Comparison of ENCODE assay signal across 14 cellular contexts in the genomic region with DNA sequence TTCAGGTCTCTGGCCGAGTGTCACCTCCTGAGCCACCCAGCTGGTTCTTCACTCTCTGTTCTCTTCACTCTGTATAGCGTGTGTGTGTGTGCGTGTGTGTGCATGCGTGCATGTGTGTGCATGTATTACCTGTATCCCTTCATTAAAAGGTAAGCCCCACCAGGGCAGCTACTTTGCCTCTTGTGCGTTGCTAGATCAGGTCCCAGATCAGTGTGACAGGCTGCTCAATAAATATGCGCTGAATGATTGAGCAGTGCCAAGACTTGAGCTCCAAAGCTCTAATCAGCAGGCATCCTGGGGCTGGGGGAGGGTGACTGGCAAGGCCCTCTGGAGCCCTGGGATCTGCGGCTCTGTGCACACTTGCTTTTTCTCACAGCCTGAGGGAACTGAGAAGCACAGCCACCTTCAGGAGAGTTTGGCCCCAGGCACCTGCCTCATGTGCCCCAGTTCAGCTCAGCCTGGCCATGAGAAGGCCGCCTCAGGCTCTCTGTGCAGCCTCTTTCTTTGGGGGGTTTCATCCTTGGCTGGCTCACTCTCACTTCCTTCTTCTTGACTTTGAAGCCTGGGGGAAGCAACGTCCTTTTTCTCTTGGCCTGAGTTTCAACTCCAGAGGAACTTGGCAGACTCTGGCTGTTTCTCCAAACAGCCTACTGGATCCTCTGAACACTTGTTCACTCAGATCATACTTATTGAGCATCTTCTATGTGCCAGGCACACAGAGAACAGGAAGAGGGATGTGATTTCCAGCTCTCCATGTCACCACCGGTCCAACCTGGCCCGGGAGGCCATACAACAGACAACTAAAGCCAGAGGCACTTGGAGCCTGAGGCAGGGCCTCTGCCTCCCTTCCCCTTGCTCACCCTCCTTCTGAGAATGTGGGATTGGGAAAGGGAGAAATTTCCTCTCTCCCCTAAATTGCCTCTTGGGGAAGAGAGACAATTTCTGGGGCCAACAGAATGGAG.
A peak's percentile ranks its signal among the peaks of the same experiment; 100 is the strongest.
DNase-seq lines count a peak whose midpoint lies in the region; ATAC-seq, FAIRE-seq and TF ChIP-seq lines count a peak whose summit lies in the region.
"Had no signal": no experiment of that assay in that cellular context is flagged by ENCODE, and none has a peak within 500 bp of the region (broad histone marks: within the 10 kb centered on the region; RNA-seq: fewer than 3 reads in every experiment).

No MANE protein-coding gene starts in this region.

- WGBS in K562 (ENCODE audit: insufficient coverage, low coverage, missing lambda C conversion rate): 66% methylated on average over 11 of the region's 11 CpGs
- 76 to 81% (median 81%) methylated on average over 11 of the region's 11 CpGs for WGBS in small intestine, 3 donors

- no peaks in the 10 kb centered on the region for H4K20me1 ChIP-seq in K562 (replicated peaks; ENCODE audit: control insufficient read depth, insufficient read depth, low read length)

- no peak for TF ChIP-seq EP300 in K562 (IDR thresholded peaks at IDR 0.05; ENCODE audit: low read length)

- H3K27ac ChIP-seq in HL-60 (replicated peaks) (peak overlapping the region; percentile 14; the same call in 1 of the 2 replicates), K562 (ENCODE audit: extremely low read depth, low read depth, low read length) (no peak overlapping the region), small intestine (ENCODE audit: low read depth in 1 of 2, low read length in 1 of 2) (no peak overlapping the region)

- peaks cover 4% of the 10 kb centered on the region for H3K9me1 ChIP-seq in K562 (ENCODE audit: control insufficient read depth, insufficient read depth, low read length)

- no peak overlapping the region for H3K4me3 ChIP-seq in HL-60 (replicated peaks; ENCODE audit: insufficient read depth, low read length)
- H3K4me3 ChIP-seq in K562: no peak overlapping the region
- no peak overlapping the region for H3K4me3 ChIP-seq in small intestine (ENCODE audit: low read depth in 1 of 2, low read length in 2 of 2)

- H3K27me3 ChIP-seq in HL-60 (ENCODE audit: insufficient read depth, poor library complexity, severe bottlenecking) (no peaks in the 10 kb centered on the region), K562 (ENCODE audit: control insufficient read depth in 2 of 2, insufficient read depth in 2 of 2, low read length in 2 of 2) (no peaks in the 10 kb centered on the region), small intestine (ENCODE audit: control insufficient read depth in 2 of 2, insufficient read depth in 2 of 2, low read length in 2 of 2) (no peaks in the 10 kb centered on the region)

- no peak for TF ChIP-seq POLR2A in K562 (conservative IDR thresholded peaks at IDR 0.05)

- POLR2A ChIA-PET in K562 (lab: Yijun Ruan, JAX): interaction anchor here (0.6 to 1.5 kb wide), 8 partner anchors 9 to 98 kb away, joined by 3 to 4 read pairs (median 3); no protein-coding TSS in a partner anchor

- ATAC-seq in left cardiac atrium: peak; percentile 17 to 32
- no peak for ATAC-seq in Right ventricle myocardium inferior
- ATAC-seq in K562: no peak
- no peak for ATAC-seq in GM19324 (IDR thresholded peaks at IDR 0.05; ENCODE audit: low FRiP score, unreplicated experiment)
- no peak for ATAC-seq in GM19452 (IDR thresholded peaks at IDR 0.05; ENCODE audit: unreplicated experiment)
- ATAC-seq: T-helper 17 cell had no signal

- BruUV-seq in K562 (replicated peaks; lab: Mats Ljungman, UMichigan): no TSS peak

- H3K36me3 ChIP-seq in K562 (ENCODE audit: control insufficient read depth, insufficient read depth, low read length) (no peaks in the 10 kb centered on the region), small intestine (ENCODE audit: control insufficient read depth in 2 of 2, insufficient read depth in 2 of 2, low read length in 2 of 2) (no peaks in the 10 kb centered on the region)

- DNase-seq in left cardiac atrium: no peak
- no peak for DNase-seq in Right ventricle myocardium inferior (ENCODE audit: missing footprints)
- DNase-seq in HL-60 (ENCODE audit: low read depth in 1 of 2, low spot score in 1 of 2): peak; percentile 43 to 73
- no peak for DNase-seq in K562 (ENCODE audit: extremely low read depth in 1 of 4, low spot score in 3 of 4)
- no peak for DNase-seq in small intestine
- no peak for DNase-seq in dedifferentiated amniotic fluid mesenchymal stem cell (ENCODE audit: extremely low spot score)
- DNase-seq: activated T-cell treated with anti-CD3 and anti-CD28 coated beads, Interleukin-2, amount 50 U/mL, for 1 hour; H9; NCI-H345; T-helper 17 cell had no signal

- TF ChIP-seq CTCF in HL-60 (IDR thresholded peaks at IDR 0.05; ENCODE audit: insufficient read depth, low read length) (no peak), K562 (IDR thresholded peaks at IDR 0.05 in 2 of 3, conservative IDR thresholded peaks at IDR 0.05 in 1 of 3; ENCODE audit: insufficient read depth in 2 of 3, low read depth in 1 of 3, low read length in 3 of 3) (no peak)

- FAIRE-seq in K562 (lab: Jason Lieb, UNC) (no peak), small intestine (lab: Jason Lieb, UNC) (no peak)
- FAIRE-seq: bronchial epithelial cell, G401.6 had no signal

- no peak overlapping the region for H3K4me2 ChIP-seq in K562 (ENCODE audit: insufficient read depth, low read length)

- CTCF ChIA-PET in K562 (lab: Yijun Ruan, JAX; ENCODE audit: low intra/inter-chr PET ratio): no interaction called here

- intact Hi-C loops in left cardiac atrium (cut with DNase I) (no loop called here), Right ventricle myocardium inferior (cut with DNase I) (no loop called here), K562 (cut with micrococcal nuclease) (no loop called here)

- in situ Hi-C loops in K562 (cut with MboI): no loop called here

- H2AFZ ChIP-seq in K562 (ENCODE audit: low read depth, low read length): peak overlapping the region; percentile 18; the same call in 1 of the 2 replicates

- H3K9ac ChIP-seq in K562 (ENCODE audit: insufficient read depth in 1 of 2, low read depth in 2 of 2, low read length in 2 of 2): peak overlapping the region in 1 of 2 experiments; percentile 49; a peak in 2 of 4 replicates

- H3K9me3 ChIP-seq in K562 (replicated peaks; ENCODE audit: control insufficient read depth, insufficient read depth, low read depth, low read length) (no peaks in the 10 kb centered on the region), small intestine (ENCODE audit: control insufficient read depth, low read depth) (no peaks in the 10 kb centered on the region)

- peaks cover 20 to 28% of the 10 kb centered on the region in 2 experiments for H3K4me1 ChIP-seq in K562 (replicated peaks in 1 of 2; ENCODE audit: control insufficient read depth in 2 of 2, insufficient read depth in 2 of 2, low read length in 2 of 2)
- H3K4me1 ChIP-seq in small intestine (ENCODE audit: control insufficient read depth in 2 of 2, insufficient read depth in 1 of 2, low read depth in 1 of 2, low read length in 1 of 2): no peaks in the 10 kb centered on the region

- TF ChIP-seq RAD21 in K562 (CRISPR knock-in tag; conservative IDR thresholded peaks at IDR 0.05 in 1 of 2, IDR thresholded peaks at IDR 0.05 in 1 of 2): no peak

- no peaks in the 10 kb centered on the region for H3K79me2 ChIP-seq in K562 (ENCODE audit: control insufficient read depth, insufficient read depth, low read length)

TF ChIP-seq in K562, 482 proteins besides CTCF, POLR2A, EP300 and RAD21 (continues in another document):
- TF ChIP-seq SPI1 (IDR thresholded peaks at IDR 0.05; ENCODE audit: borderline replicate concordance, low read depth, low read length): peak; percentile 41; the same call in 1 of the 2 replicates

Comparison
In these comparisons a context has a peak if more than half of its experiments do, and no peak if none do; other contexts are left out.
1. ATAC-seq: peak in left cardiac atrium (2 of 2); none in Right ventricle myocardium inferior (single experiment), K562 (single experiment), GM19324 (single experiment) and GM19452 (single experiment).
2. DNase-seq: peak in HL-60 (2 of 2); none in left cardiac atrium (single experiment), Right ventricle myocardium inferior (single experiment), K562 (0 of 4), small intestine (single experiment) and dedifferentiated amniotic fluid mesenchymal stem cell (single experiment).